Comparison of ENCODE assay signal across 1 cellular context in the genomic region with DNA sequence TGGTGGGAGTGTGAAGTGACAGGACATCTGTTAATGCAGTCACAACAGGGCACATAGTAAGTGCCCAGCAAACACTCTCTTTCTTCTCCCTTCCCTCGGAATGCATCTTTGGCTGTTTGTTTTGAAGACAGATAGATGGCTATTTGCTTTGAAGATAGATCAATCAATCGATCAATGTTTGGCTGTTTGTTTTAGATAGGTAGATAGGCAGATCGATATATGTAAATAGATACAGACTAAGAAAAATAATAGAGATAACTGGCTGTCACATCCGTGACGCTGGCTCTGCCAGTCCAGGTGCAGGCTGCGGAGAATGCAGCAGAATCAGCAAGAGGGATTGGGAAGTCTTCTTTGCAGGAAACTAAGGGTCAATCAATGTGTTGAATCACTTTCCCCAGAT.
TF ChIP-seq lines count a peak whose summit lies in the region.

No MANE protein-coding gene starts in this region.

TF ChIP-seq in HepG2, 621 proteins besides CTCF, POLR2A, EP300 and RAD21 (continued from another document and continues in another):
- TF ChIP-seq, protein P1, sequence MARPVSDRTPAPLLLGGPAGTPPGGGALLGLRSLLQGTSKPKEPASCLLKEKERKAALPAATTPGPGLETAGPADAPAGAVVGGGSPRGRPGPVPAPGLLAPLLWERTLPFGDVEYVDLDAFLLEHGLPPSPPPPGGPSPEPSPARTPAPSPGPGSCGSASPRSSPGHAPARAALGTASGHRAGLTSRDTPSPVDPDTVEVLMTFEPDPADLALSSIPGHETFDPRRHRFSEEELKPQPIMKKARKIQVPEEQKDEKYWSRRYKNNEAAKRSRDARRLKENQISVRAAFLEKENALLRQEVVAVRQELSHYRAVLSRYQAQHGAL (CRISPR knock-in tag; IDR thresholded peaks at IDR 0.05; ENCODE audit: not compliant biosample characterization): no peak
- TF ChIP-seq ZNF839 (CRISPR knock-in tag; IDR thresholded peaks at IDR 0.05; ENCODE audit: borderline replicate concordance) (no peak), ZFP41 (CRISPR knock-in tag; IDR thresholded peaks at IDR 0.05; ENCODE audit: borderline replicate concordance) (no peak), RBM39 (IDR thresholded peaks at IDR 0.05; ENCODE audit: low read depth, low read length, poor library complexity, severe bottlenecking) (no peak), BCL6 (CRISPR knock-in tag; IDR thresholded peaks at IDR 0.05) (peak; percentile 84), NCOA2 (CRISPR knock-in tag; IDR thresholded peaks at IDR 0.05) (peak; percentile 91), SPEN (CRISPR knock-in tag; IDR thresholded peaks at IDR 0.05; ENCODE audit: low read depth) (no peak), YY1 (IDR thresholded peaks at IDR 0.05; ENCODE audit: insufficient read depth, insufficient replicate concordance, low read depth, low read length) (no peak), ISX (CRISPR knock-in tag; conservative IDR thresholded peaks at IDR 0.05) (no peak), ZSCAN22 (CRISPR knock-in tag; IDR thresholded peaks at IDR 0.05) (no peak), PHB2 (IDR thresholded peaks at IDR 0.05; ENCODE audit: partially characterized antibody) (no peak), ZNF567 (CRISPR knock-in tag; IDR thresholded peaks at IDR 0.05; ENCODE audit: borderline replicate concordance) (no peak), HIVEP1 (CRISPR knock-in tag; IDR thresholded peaks at IDR 0.05) (no peak), GABPB1 (CRISPR knock-in tag; IDR thresholded peaks at IDR 0.05) (no peak), CBFB (CRISPR knock-in tag; IDR thresholded peaks at IDR 0.05) (no peak), CHD2 (IDR thresholded peaks at IDR 0.05; ENCODE audit: low read depth, low read length) (no peak), GZF1 (CRISPR knock-in tag; IDR thresholded peaks at IDR 0.05) (no peak), RFX1 (IDR thresholded peaks at IDR 0.05) (no peak), ZNF160 (CRISPR knock-in tag; IDR thresholded peaks at IDR 0.05) (no peak), ZFX (CRISPR knock-in tag; IDR thresholded peaks at IDR 0.05; ENCODE audit: low read depth) (no peak), REPIN1 (CRISPR knock-in tag; IDR thresholded peaks at IDR 0.05; ENCODE audit: borderline replicate concordance, low read depth) (peak; percentile 76; the same call in 1 of the 2 replicates), RFX5 (IDR thresholded peaks at IDR 0.05; ENCODE audit: low read depth, low read length) (no peak), HCFC1 (IDR thresholded peaks at IDR 0.05; ENCODE audit: low read depth, low read length) (no peak), LCORL (IDR thresholded peaks at IDR 0.05) (no peak), LCORL (CRISPR knock-in tag; IDR thresholded peaks at IDR 0.05) (no peak), ZBTB3 (CRISPR knock-in tag; IDR thresholded peaks at IDR 0.05; ENCODE audit: borderline replicate concordance, low read depth) (no peak), SRSF9 (IDR thresholded peaks at IDR 0.05; ENCODE audit: borderline replicate concordance, insufficient read depth, low read depth, low read length, poor library complexity, severe bottlenecking) (no peak), MATR3 (CRISPR knock-in tag; IDR thresholded peaks at IDR 0.05) (no peak), ZSCAN31 (CRISPR knock-in tag; IDR thresholded peaks at IDR 0.05; ENCODE audit: low read depth) (no peak), ZBTB21 (CRISPR knock-in tag; IDR thresholded peaks at IDR 0.05) (no peak), ZNF44 (CRISPR knock-in tag; IDR thresholded peaks at IDR 0.05) (no peak), MED8 (CRISPR knock-in tag; IDR thresholded peaks at IDR 0.05; ENCODE audit: insufficient replicate concordance) (no peak), STAG1 (CRISPR knock-in tag; IDR thresholded peaks at IDR 0.05) (0 out of 2 replicates have a peak, but pooled peaks have one; percentile 16), ATRX (CRISPR knock-in tag; IDR thresholded peaks at IDR 0.05; ENCODE audit: borderline replicate concordance) (no peak), SNRNP70 (IDR thresholded peaks at IDR 0.05; ENCODE audit: low read depth, low read length) (no peak), U2AF1 (optimal IDR thresholded peaks at IDR 0.05; ENCODE audit: low read depth, low read length) (no peak), RXRA (CRISPR knock-in tag; IDR thresholded peaks at IDR 0.05) (no peak), SAP130 (CRISPR knock-in tag; IDR thresholded peaks at IDR 0.05; ENCODE audit: low read depth) (0 out of 2 replicates have a peak, but pooled peaks have one; percentile 21), ZNF792 (CRISPR knock-in tag; IDR thresholded peaks at IDR 0.05) (peak; percentile 22; the same call in 1 of the 2 replicates), ZFAT (CRISPR knock-in tag; conservative IDR thresholded peaks at IDR 0.05) (no peak), ARNTL (CRISPR knock-in tag; IDR thresholded peaks at IDR 0.05) (peak; percentile 63), CENPX (CRISPR knock-in tag; IDR thresholded peaks at IDR 0.05) (no peak), ZNF430 (CRISPR knock-in tag; IDR thresholded peaks at IDR 0.05) (no peak)
- TF ChIP-seq, protein P2, sequence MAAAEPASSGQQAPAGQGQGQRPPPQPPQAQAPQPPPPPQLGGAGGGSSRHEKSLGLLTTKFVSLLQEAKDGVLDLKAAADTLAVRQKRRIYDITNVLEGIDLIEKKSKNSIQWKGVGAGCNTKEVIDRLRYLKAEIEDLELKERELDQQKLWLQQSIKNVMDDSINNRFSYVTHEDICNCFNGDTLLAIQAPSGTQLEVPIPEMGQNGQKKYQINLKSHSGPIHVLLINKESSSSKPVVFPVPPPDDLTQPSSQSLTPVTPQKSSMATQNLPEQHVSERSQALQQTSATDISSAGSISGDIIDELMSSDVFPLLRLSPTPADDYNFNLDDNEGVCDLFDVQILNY (CRISPR knock-in tag; conservative IDR thresholded peaks at IDR 0.05): no peak
- TF ChIP-seq, protein P3, sequence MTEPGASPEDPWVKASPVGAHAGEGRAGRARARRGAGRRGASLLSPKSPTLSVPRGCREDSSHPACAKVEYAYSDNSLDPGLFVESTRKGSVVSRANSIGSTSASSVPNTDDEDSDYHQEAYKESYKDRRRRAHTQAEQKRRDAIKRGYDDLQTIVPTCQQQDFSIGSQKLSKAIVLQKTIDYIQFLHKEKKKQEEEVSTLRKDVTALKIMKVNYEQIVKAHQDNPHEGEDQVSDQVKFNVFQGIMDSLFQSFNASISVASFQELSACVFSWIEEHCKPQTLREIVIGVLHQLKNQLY (CRISPR knock-in tag; IDR thresholded peaks at IDR 0.05): peak; percentile 65
- TF ChIP-seq, protein P4, sequence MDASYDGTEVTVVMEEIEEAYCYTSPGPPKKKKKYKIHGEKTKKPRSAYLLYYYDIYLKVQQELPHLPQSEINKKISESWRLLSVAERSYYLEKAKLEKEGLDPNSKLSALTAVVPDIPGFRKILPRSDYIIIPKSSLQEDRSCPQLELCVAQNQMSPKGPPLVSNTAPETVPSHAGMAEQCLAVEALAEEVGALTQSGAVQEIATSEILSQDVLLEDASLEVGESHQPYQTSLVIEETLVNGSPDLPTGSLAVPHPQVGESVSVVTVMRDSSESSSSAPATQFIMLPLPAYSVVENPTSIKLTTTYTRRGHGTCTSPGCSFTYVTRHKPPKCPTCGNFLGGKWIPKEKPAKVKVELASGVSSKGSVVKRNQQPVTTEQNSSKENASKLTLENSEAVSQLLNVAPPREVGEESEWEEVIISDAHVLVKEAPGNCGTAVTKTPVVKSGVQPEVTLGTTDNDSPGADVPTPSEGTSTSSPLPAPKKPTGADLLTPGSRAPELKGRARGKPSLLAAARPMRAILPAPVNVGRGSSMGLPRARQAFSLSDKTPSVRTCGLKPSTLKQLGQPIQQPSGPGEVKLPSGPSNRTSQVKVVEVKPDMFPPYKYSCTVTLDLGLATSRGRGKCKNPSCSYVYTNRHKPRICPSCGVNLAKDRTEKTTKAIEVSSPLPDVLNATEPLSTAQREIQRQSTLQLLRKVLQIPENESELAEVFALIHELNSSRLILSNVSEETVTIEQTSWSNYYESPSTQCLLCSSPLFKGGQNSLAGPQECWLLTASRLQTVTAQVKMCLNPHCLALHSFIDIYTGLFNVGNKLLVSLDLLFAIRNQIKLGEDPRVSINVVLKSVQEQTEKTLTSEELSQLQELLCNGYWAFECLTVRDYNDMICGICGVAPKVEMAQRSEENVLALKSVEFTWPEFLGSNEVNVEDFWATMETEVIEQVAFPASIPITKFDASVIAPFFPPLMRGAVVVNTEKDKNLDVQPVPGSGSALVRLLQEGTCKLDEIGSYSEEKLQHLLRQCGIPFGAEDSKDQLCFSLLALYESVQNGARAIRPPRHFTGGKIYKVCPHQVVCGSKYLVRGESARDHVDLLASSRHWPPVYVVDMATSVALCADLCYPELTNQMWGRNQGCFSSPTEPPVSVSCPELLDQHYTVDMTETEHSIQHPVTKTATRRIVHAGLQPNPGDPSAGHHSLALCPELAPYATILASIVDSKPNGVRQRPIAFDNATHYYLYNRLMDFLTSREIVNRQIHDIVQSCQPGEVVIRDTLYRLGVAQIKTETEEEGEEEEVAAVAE (CRISPR knock-in tag; IDR thresholded peaks at IDR 0.05; ENCODE audit: borderline replicate concordance): no peak
- TF ChIP-seq, protein P5, sequence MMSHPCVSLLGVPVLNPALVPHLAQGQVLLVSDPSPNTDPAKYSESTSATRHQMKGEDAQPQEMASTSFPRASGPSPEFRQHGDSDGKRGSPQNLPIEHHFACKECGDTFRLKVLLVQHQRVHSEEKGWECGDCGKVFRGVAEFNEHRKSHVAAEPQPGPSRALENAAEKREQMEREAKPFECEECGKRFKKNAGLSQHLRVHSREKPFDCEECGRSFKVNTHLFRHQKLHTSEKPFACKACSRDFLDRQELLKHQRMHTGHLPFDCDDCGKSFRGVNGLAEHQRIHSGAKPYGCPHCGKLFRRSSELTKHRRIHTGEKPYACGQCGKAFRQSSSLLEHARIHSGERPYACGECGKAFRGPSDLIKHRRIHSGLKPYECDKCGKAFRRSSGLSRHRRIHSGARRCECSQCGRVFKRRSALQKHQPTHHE (CRISPR knock-in tag; IDR thresholded peaks at IDR 0.05; ENCODE audit: borderline replicate concordance): no peak
- TF ChIP-seq, protein P6, sequence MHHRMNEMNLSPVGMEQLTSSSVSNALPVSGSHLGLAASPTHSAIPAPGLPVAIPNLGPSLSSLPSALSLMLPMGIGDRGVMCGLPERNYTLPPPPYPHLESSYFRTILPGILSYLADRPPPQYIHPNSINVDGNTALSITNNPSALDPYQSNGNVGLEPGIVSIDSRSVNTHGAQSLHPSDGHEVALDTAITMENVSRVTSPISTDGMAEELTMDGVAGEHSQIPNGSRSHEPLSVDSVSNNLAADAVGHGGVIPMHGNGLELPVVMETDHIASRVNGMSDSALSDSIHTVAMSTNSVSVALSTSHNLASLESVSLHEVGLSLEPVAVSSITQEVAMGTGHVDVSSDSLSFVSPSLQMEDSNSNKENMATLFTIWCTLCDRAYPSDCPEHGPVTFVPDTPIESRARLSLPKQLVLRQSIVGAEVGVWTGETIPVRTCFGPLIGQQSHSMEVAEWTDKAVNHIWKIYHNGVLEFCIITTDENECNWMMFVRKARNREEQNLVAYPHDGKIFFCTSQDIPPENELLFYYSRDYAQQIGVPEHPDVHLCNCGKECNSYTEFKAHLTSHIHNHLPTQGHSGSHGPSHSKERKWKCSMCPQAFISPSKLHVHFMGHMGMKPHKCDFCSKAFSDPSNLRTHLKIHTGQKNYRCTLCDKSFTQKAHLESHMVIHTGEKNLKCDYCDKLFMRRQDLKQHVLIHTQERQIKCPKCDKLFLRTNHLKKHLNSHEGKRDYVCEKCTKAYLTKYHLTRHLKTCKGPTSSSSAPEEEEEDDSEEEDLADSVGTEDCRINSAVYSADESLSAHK (CRISPR knock-in tag; IDR thresholded peaks at IDR 0.05; ENCODE audit: borderline replicate concordance): no peak
- TF ChIP-seq, protein P7, sequence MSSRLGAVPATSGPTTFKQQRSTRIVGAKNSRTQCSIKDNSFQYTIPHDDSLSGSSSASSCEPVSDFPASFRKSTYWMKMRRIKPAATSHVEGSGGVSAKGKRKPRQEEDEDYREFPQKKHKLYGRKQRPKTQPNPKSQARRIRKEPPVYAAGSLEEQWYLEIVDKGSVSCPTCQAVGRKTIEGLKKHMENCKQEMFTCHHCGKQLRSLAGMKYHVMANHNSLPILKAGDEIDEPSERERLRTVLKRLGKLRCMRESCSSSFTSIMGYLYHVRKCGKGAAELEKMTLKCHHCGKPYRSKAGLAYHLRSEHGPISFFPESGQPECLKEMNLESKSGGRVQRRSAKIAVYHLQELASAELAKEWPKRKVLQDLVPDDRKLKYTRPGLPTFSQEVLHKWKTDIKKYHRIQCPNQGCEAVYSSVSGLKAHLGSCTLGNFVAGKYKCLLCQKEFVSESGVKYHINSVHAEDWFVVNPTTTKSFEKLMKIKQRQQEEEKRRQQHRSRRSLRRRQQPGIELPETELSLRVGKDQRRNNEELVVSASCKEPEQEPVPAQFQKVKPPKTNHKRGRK (CRISPR knock-in tag; IDR thresholded peaks at IDR 0.05): no peak
- TF ChIP-seq, protein P8, sequence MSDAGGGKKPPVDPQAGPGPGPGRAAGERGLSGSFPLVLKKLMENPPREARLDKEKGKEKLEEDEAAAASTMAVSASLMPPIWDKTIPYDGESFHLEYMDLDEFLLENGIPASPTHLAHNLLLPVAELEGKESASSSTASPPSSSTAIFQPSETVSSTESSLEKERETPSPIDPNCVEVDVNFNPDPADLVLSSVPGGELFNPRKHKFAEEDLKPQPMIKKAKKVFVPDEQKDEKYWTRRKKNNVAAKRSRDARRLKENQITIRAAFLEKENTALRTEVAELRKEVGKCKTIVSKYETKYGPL (CRISPR knock-in tag; IDR thresholded peaks at IDR 0.05): no peak
- TF ChIP-seq, protein P9, sequence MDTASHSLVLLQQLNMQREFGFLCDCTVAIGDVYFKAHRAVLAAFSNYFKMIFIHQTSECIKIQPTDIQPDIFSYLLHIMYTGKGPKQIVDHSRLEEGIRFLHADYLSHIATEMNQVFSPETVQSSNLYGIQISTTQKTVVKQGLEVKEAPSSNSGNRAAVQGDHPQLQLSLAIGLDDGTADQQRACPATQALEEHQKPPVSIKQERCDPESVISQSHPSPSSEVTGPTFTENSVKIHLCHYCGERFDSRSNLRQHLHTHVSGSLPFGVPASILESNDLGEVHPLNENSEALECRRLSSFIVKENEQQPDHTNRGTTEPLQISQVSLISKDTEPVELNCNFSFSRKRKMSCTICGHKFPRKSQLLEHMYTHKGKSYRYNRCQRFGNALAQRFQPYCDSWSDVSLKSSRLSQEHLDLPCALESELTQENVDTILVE (CRISPR knock-in tag; IDR thresholded peaks at IDR 0.05): no peak
- TF ChIP-seq, protein P10, sequence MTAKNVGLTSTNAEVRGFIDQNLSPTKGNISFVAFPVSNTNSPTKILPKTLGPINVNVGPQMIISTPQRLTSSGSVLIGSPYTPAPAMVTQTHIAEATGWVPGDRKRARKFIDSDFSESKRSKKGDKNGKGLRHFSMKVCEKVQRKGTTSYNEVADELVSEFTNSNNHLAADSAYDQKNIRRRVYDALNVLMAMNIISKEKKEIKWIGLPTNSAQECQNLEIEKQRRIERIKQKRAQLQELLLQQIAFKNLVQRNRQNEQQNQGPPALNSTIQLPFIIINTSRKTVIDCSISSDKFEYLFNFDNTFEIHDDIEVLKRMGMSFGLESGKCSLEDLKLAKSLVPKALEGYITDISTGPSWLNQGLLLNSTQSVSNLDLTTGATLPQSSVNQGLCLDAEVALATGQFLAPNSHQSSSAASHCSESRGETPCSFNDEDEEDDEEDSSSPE (CRISPR knock-in tag; IDR thresholded peaks at IDR 0.05): no peak
- TF ChIP-seq, protein P11, sequence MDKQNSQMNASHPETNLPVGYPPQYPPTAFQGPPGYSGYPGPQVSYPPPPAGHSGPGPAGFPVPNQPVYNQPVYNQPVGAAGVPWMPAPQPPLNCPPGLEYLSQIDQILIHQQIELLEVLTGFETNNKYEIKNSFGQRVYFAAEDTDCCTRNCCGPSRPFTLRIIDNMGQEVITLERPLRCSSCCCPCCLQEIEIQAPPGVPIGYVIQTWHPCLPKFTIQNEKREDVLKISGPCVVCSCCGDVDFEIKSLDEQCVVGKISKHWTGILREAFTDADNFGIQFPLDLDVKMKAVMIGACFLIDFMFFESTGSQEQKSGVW (CRISPR knock-in tag; IDR thresholded peaks at IDR 0.05; ENCODE audit: borderline replicate concordance): no peak
